Comparison of ENCODE assay signal across 14 cellular contexts in the genomic region with DNA sequence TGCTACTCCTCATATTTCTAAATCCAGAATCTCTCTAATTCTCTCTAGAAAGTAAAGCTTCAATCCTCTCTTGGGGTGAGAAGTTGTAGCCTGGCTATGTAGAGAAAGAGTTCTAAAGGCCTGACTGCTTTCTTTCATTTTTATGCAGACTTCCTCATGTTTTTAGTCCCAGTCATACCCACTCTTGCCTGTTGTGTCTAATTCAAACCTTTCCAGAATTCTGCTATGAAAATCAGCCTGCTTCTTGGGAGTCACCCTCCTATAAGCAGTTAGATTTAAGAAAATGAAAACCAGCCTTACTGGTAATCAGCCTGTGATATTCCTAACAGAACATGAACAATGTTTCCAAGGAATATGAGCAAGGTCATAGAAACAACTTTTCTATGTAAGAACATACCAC. TPM values are rescaled to one million over a fixed set of nuclear protein-coding genes. Genes with fewer than 3 reads are reported as not detected.
A peak's percentile ranks its signal among the peaks of the same experiment; 100 is the strongest.
DNase-seq lines count a peak whose midpoint lies in the region; ATAC-seq and TF ChIP-seq lines count a peak whose summit lies in the region.
"Had no signal": no experiment of that assay in that cellular context is flagged by ENCODE, and none has a peak within 500 bp of the region (broad histone marks: within the 10 kb centered on the region; RNA-seq: fewer than 3 reads in every experiment).

No MANE protein-coding gene starts in this region.

- CTCF ChIA-PET in BJ (lab: Yijun Ruan, JAX): interaction anchor here (1.1 kb wide), 1 partner anchor 203 kb away, joined by 4 read pairs; no protein-coding TSS in a partner anchor

- POLR2A ChIA-PET in BJ (lab: Charles Lee): no interaction called here

- H3K4me1 ChIP-seq in adipocyte (ENCODE audit: control insufficient read depth, insufficient read depth, low read length): no peaks in the 10 kb centered on the region
- H3K4me1 ChIP-seq: BLaER1, Caco-2 had no signal

- no peaks in the 10 kb centered on the region for H3K9me3 ChIP-seq in adipocyte (ENCODE audit: control insufficient read depth, low read length)
- H3K9me3 ChIP-seq: BLaER1, Caco-2 had no signal

- TF ChIP-seq CTCF in BJ (IDR thresholded peaks at IDR 0.05; ENCODE audit: insufficient read depth, low read depth, low read length) (no peak), fibroblast of the aortic adventitia (IDR thresholded peaks at IDR 0.05; ENCODE audit: insufficient read depth, low read length) (no peak)

- DNase-seq in BJ (ENCODE audit: low read depth): peak; percentile 11
- DNase-seq in adipocyte (ENCODE audit: low read depth): peak; percentile 53
- DNase-seq in fibroblast of the aortic adventitia (ENCODE audit: low read depth): peak; percentile 17
- peak; percentile 38 for DNase-seq in renal cortical epithelial cell (ENCODE audit: low read depth)
- DNase-seq in activated effector memory CD4-positive, alpha-beta T cell treated with Interleukin-2 at 50 U/mL for 16 hours: no peak
- DNase-seq in amniotic stem cell (lab: John Stamatoyannopoulos, UW): no peak
- DNase-seq: Caco-2; CD8-positive, alpha-beta memory T cell; DND-41; GOT3; H9 had no signal

- H3K36me3 ChIP-seq in BJ (ENCODE audit: control insufficient read depth, insufficient read depth, low read length): no peaks in the 10 kb centered on the region
- no peaks in the 10 kb centered on the region for H3K36me3 ChIP-seq in adipocyte (ENCODE audit: control insufficient read depth, insufficient read depth, low read length, severe bottlenecking)
- H3K36me3 ChIP-seq: BLaER1 had no signal

- ATAC-seq in GM18520 (IDR thresholded peaks at IDR 0.05; ENCODE audit: unreplicated experiment): no peak
- ATAC-seq in GM21423 (IDR thresholded peaks at IDR 0.05; ENCODE audit: unreplicated experiment): no peak

- H3K4me3 ChIP-seq in BJ (ENCODE audit: low read depth, low read length) (no peak overlapping the region), adipocyte (ENCODE audit: low read length) (no peak overlapping the region), fibroblast of the aortic adventitia (ENCODE audit: low read depth, low read length) (no peak overlapping the region)
- H3K4me3 ChIP-seq: BLaER1 had no signal

- no peak overlapping the region for H3K9ac ChIP-seq in adipocyte (ENCODE audit: low read length)
- H3K9ac ChIP-seq: BLaER1 had no signal

- H3K27me3 ChIP-seq in BJ (ENCODE audit: control insufficient read depth, insufficient read depth, low read length) (no peaks in the 10 kb centered on the region), adipocyte (replicated peaks; ENCODE audit: control insufficient read depth, insufficient read depth, low read length) (no peaks in the 10 kb centered on the region)
- H3K27me3 ChIP-seq: BLaER1 had no signal

RNA-seq across cellular contexts. Expression of a gene that starts 14.8 kb away (rescaled TPM):
- 9.6 and 13.8 TPM in 2 replicates for polyA plus RNA-seq in BJ (2011; rRNA removed)
- 4.9 and 5.0 TPM in 2 replicates for polyA minus RNA-seq in BJ (2011; rRNA and poly(A)+ RNA removed)
- total RNA-seq in fibroblast of the aortic adventitia (ENCODE audit: low replicate concordance) (39.9 and 55.8 TPM in 2 replicates), renal cortical epithelial cell (51.4 and 60.9 TPM in 2 replicates)

RNA-seq across cellular contexts. Expression of a gene that starts 39.5 kb away (rescaled TPM):
- 13.4 and 29.3 TPM in 2 replicates for polyA plus RNA-seq in BJ (2011; rRNA removed)
- 16.8 and 20.3 TPM in 2 replicates for polyA minus RNA-seq in BJ (2011; rRNA and poly(A)+ RNA removed)
- total RNA-seq in fibroblast of the aortic adventitia (ENCODE audit: low replicate concordance) (44.7 and 220 TPM in 2 replicates), renal cortical epithelial cell (65.7 and 70.5 TPM in 2 replicates)

RNA-seq across cellular contexts. Expression of a gene that starts 57.1 kb away (rescaled TPM):
- 0.83 and 1.3 TPM in 2 replicates for polyA plus RNA-seq in BJ (2011; rRNA removed)
- 0.57 and 1.2 TPM in 2 replicates for polyA minus RNA-seq in BJ (2011; rRNA and poly(A)+ RNA removed)
- total RNA-seq in fibroblast of the aortic adventitia (ENCODE audit: low replicate concordance): 0.08 and 2.2 TPM in 2 replicates
- under 0.01 and 2.1 TPM in 2 replicates for total RNA-seq in renal cortical epithelial cell
- polyA plus RNA-seq: CD8-positive, alpha-beta memory T cell had no signal

Comparison
In these comparisons a context has a peak if more than half of its experiments do, and no peak if none do; other contexts are left out.
1. DNase-seq: peak in BJ (single experiment), adipocyte (single experiment), fibroblast of the aortic adventitia (single experiment) and renal cortical epithelial cell (single experiment); none in activated effector memory CD4-positive, alpha-beta T cell treated with Interleukin-2 at 50 U/mL for 16 hours (single experiment) and amniotic stem cell (single experiment).